In genomic region chr10:35216303-35216905, GRCh38 we compare ENCODE assay signal across 10 cellular contexts.
DNase-seq lines count a peak whose midpoint lies in the region; ATAC-seq and TF ChIP-seq lines count a peak whose summit lies in the region.
"Had no signal": no experiment of that assay in that cellular context is flagged by ENCODE, and none has a peak within 500 bp of the region (broad histone marks: within the 10 kb centered on the region; RNA-seq: fewer than 3 reads in every experiment).

No MANE protein-coding gene starts in this region.

- H3K4me3 Mint-ChIP-seq in activated CD4-positive, alpha-beta T cell treated with anti-CD3 and anti-CD28 coated beads, Interleukin-2, amount 10 ng/mL, durations not matched to agents 24 days and 14 days: peak overlapping the region; percentile 67
- no peak overlapping the region for H3K4me3 Mint-ChIP-seq in activated CD8-positive, alpha-beta T cell treated with anti-CD3 and anti-CD28 coated beads for 36 hours
- peak overlapping the region in 1 of 2 donors; percentile 35 for H3K4me3 Mint-ChIP-seq in stimulated activated naive CD8-positive, alpha-beta T cell treated with anti-CD3 and anti-CD28 coated beads, Interleukin-15, amount 100 ng/mL, for 72 hours
- H3K4me3 Mint-ChIP-seq in CD4-positive, alpha-beta T cell: no peak overlapping the region
- no peak overlapping the region for H3K4me3 Mint-ChIP-seq in Calu3 (ENCODE audit: low read depth, unreplicated experiment)
- H3K4me3 Mint-ChIP-seq: brain, T-cell had no signal

- no peaks in the 10 kb centered on the region for H3K9me3 Mint-ChIP-seq in activated CD4-positive, alpha-beta T cell treated with anti-CD3 and anti-CD28 coated beads, Interleukin-2, amount 10 ng/mL, durations not matched to agents 24 days and 14 days
- no peaks in the 10 kb centered on the region for H3K9me3 Mint-ChIP-seq in activated CD8-positive, alpha-beta T cell treated with anti-CD3 and anti-CD28 coated beads for 36 hours
- H3K9me3 Mint-ChIP-seq in stimulated activated naive CD8-positive, alpha-beta T cell treated with anti-CD3 and anti-CD28 coated beads, Interleukin-15, amount 100 ng/mL, for 72 hours: no peaks in the 10 kb centered on the region
- H3K9me3 Mint-ChIP-seq in CD4-positive, alpha-beta T cell: no peaks in the 10 kb centered on the region
- H3K9me3 Mint-ChIP-seq in Calu3 (ENCODE audit: low read depth, unreplicated experiment): no peaks in the 10 kb centered on the region
- H3K9me3 Mint-ChIP-seq: brain, T-cell had no signal

- ATAC-seq in activated CD8-positive, alpha-beta T cell treated with anti-CD3 and anti-CD28 coated beads for 36 hours: peak; percentile 56
- peak; percentile 57 to 84 (median 70) for ATAC-seq in heart right ventricle
- peak; percentile 70 for ATAC-seq in stimulated activated naive CD8-positive, alpha-beta T cell treated with anti-CD3 and anti-CD28 coated beads, Interleukin-15, amount 100 ng/mL, for 72 hours
- no peak for ATAC-seq in CD4-positive, alpha-beta T cell (ENCODE audit: poor library complexity)
- ATAC-seq: T-cell had no signal

- peak overlapping the region; percentile 88 for H3K27ac Mint-ChIP-seq in activated CD4-positive, alpha-beta T cell treated with anti-CD3 and anti-CD28 coated beads, Interleukin-2, amount 10 ng/mL, durations not matched to agents 24 days and 14 days
- peak overlapping the region; percentile 4 for H3K27ac Mint-ChIP-seq in activated CD8-positive, alpha-beta T cell treated with anti-CD3 and anti-CD28 coated beads for 36 hours
- H3K27ac Mint-ChIP-seq in stimulated activated naive CD8-positive, alpha-beta T cell treated with anti-CD3 and anti-CD28 coated beads, Interleukin-15, amount 100 ng/mL, for 72 hours: peak overlapping the region in 1 of 2 donors; percentile 15
- H3K27ac Mint-ChIP-seq in CD4-positive, alpha-beta T cell: no peak overlapping the region
- no peak overlapping the region for H3K27ac Mint-ChIP-seq in Calu3 (ENCODE audit: unreplicated experiment)
- H3K27ac Mint-ChIP-seq: T-cell had no signal

- H3K4me1 Mint-ChIP-seq in activated CD4-positive, alpha-beta T cell treated with anti-CD3 and anti-CD28 coated beads, Interleukin-2, amount 10 ng/mL, durations not matched to agents 24 days and 14 days: peaks cover 56% of the 10 kb centered on the region
- H3K4me1 Mint-ChIP-seq in activated CD8-positive, alpha-beta T cell treated with anti-CD3 and anti-CD28 coated beads for 36 hours (ENCODE audit: low read depth): peaks cover 43% of the 10 kb centered on the region
- H3K4me1 Mint-ChIP-seq in stimulated activated naive CD8-positive, alpha-beta T cell treated with anti-CD3 and anti-CD28 coated beads, Interleukin-15, amount 100 ng/mL, for 72 hours: peaks cover 51% of the 10 kb centered on the region
- H3K4me1 Mint-ChIP-seq in CD4-positive, alpha-beta T cell (ENCODE audit: low read depth): peaks cover 7% of the 10 kb centered on the region
- H3K4me1 Mint-ChIP-seq in Calu3 (ENCODE audit: low read depth, unreplicated experiment): no peaks in the 10 kb centered on the region

- intact Hi-C loops in activated CD4-positive, alpha-beta T cell treated with anti-CD3 and anti-CD28 coated beads, Interleukin-2, amount 10 ng/mL, durations not matched to agents 24 days and 14 days (cut with micrococcal nuclease): loop anchor here (1.0 to 5.0 kb wide), 3 partner anchors 8 to 559 kb away; no protein-coding TSS in a partner anchor
- intact Hi-C loops in activated CD8-positive, alpha-beta T cell treated with anti-CD3 and anti-CD28 coated beads for 36 hours (cut with micrococcal nuclease): loop anchor here (10.0 kb wide), 1 partner anchor 222 kb away; no protein-coding TSS in a partner anchor
- intact Hi-C loops in heart right ventricle (cut with DNase I): loop anchor here in 4 of 10 donors (5.0 to 10.0 kb wide), 3 partner anchors 94 to 224 kb away; no protein-coding TSS in a partner anchor
- intact Hi-C loops in CD4-positive, alpha-beta T cell (cut with DNase I, micrococcal nuclease): loop anchor here in 1 of 2 experiments (1.0 to 10.0 kb wide), 3 partner anchors 19 to 562 kb away; no protein-coding TSS in a partner anchor
- intact Hi-C loops in Calu3 (cut with micrococcal nuclease; ENCODE audit: unreplicated experiment): no loop called here

- H3K4me1 ChIP-seq in heart right ventricle: peaks cover 3 to 47% (median 28%) of the 10 kb centered on the region in 9 donors

- H3K27me3 ChIP-seq in heart right ventricle: no peaks in the 10 kb centered on the region
- no peaks in the 10 kb centered on the region for H3K27me3 ChIP-seq in CD4-positive, alpha-beta T cell (ENCODE audit: control insufficient read depth, insufficient read depth, low read length)

- no peaks in the 10 kb centered on the region for H3K9me3 ChIP-seq in heart right ventricle
- H3K9me3 ChIP-seq in CD4-positive, alpha-beta T cell (ENCODE audit: control insufficient read depth, low read length): no peaks in the 10 kb centered on the region

- TF ChIP-seq CTCF in activated CD8-positive, alpha-beta T cell treated with anti-CD3 and anti-CD28 coated beads for 36 hours (IDR thresholded peaks at IDR 0.05): no peak
- TF ChIP-seq CTCF in heart right ventricle (IDR thresholded peaks at IDR 0.05) (no peak), Calu3 (IDR thresholded peaks at IDR 0.05; ENCODE audit: unreplicated experiment) (no peak)
- no peak for TF ChIP-seq CTCF in CD4-positive, alpha-beta T cell (IDR thresholded peaks at IDR 0.05)

- no TSS peak for BruUV-seq in Calu3 (replicated peaks; lab: Mats Ljungman, UMichigan)

- CTCF ChIA-PET in activated CD8-positive, alpha-beta T cell treated with anti-CD3 and anti-CD28 coated beads for 36 hours (lab: Charles Lee): interaction anchor here (0.6 to 10.8 kb wide), 10 partner anchors 8 to 222 kb away, joined by 3 to 255 read pairs (median 12); partner anchors contain the start of gene CREM
- CTCF ChIA-PET in CD4-positive, alpha-beta T cell (lab: Charles Lee): interaction anchor here (1.8 to 4.7 kb wide), 4 partner anchors 21 to 221 kb away, joined by 5 to 30 read pairs (median 10); partner anchors contain the start of gene CREM
- CTCF ChIA-PET in Calu3 (lab: Charles Lee): interaction anchor here (1.3 kb wide), 1 partner anchor 21 kb away, joined by 6 read pairs; no protein-coding TSS in a partner anchor

- POLR2A ChIA-PET in activated CD8-positive, alpha-beta T cell treated with anti-CD3 and anti-CD28 coated beads for 36 hours (lab: Charles Lee): interaction anchor here (1.0 to 3.3 kb wide), 5 partner anchors 13 to 95 kb away, joined by 3 to 19 read pairs (median 5); partner anchors contain the start of gene CREM
- POLR2A ChIA-PET in CD4-positive, alpha-beta T cell (lab: Charles Lee): no interaction called here

- H3K36me3 Mint-ChIP-seq in activated CD4-positive, alpha-beta T cell treated with anti-CD3 and anti-CD28 coated beads, Interleukin-2, amount 10 ng/mL, durations not matched to agents 24 days and 14 days (ENCODE audit: low read depth): peaks cover 23% of the 10 kb centered on the region
- H3K36me3 Mint-ChIP-seq in activated CD8-positive, alpha-beta T cell treated with anti-CD3 and anti-CD28 coated beads for 36 hours (ENCODE audit: low read depth): peaks cover 12% of the 10 kb centered on the region
- H3K36me3 Mint-ChIP-seq in CD4-positive, alpha-beta T cell (ENCODE audit: low read depth): no peaks in the 10 kb centered on the region
- no peaks in the 10 kb centered on the region for H3K36me3 Mint-ChIP-seq in Calu3 (ENCODE audit: insufficient read depth, unreplicated experiment)

- peak; percentile 80 for DNase-seq in activated CD4-positive, alpha-beta T cell treated with anti-CD3 and anti-CD28 coated beads, Interleukin-2, amount 10 ng/mL, durations not matched to agents 24 days and 14 days
- DNase-seq in activated CD4-positive, alpha-beta T cell treated with anti-CD3 and anti-CD28 coated beads for 4 hours: no peak
- peak; percentile 56 for DNase-seq in activated CD8-positive, alpha-beta T cell treated with anti-CD3 and anti-CD28 coated beads for 36 hours
- peak; percentile 22 to 57 for DNase-seq in heart right ventricle
- DNase-seq in stimulated activated naive CD8-positive, alpha-beta T cell treated with anti-CD3 and anti-CD28 coated beads, Interleukin-15, amount 100 ng/mL, for 72 hours: peak; percentile 23 to 37
- no peak for DNase-seq in CD4-positive, alpha-beta T cell
- no peak for DNase-seq in Calu3
- no peak for DNase-seq in middle frontal gyrus (ENCODE audit: extremely low spot score, low spot score)

- no peaks in the 10 kb centered on the region for H3K27me3 Mint-ChIP-seq in activated CD4-positive, alpha-beta T cell treated with anti-CD3 and anti-CD28 coated beads, Interleukin-2, amount 10 ng/mL, durations not matched to agents 24 days and 14 days
- H3K27me3 Mint-ChIP-seq in activated CD8-positive, alpha-beta T cell treated with anti-CD3 and anti-CD28 coated beads for 36 hours: peaks cover 4% of the 10 kb centered on the region
- H3K27me3 Mint-ChIP-seq in stimulated activated naive CD8-positive, alpha-beta T cell treated with anti-CD3 and anti-CD28 coated beads, Interleukin-15, amount 100 ng/mL, for 72 hours: no peaks in the 10 kb centered on the region
- peaks cover 12% of the 10 kb centered on the region for H3K27me3 Mint-ChIP-seq in CD4-positive, alpha-beta T cell
- no peaks in the 10 kb centered on the region for H3K27me3 Mint-ChIP-seq in Calu3 (ENCODE audit: unreplicated experiment)
- H3K27me3 Mint-ChIP-seq: brain, T-cell had no signal

- H3K27ac ChIP-seq in heart right ventricle: peak overlapping the region; percentile 12 to 82 (median 76)
- H3K27ac ChIP-seq in CD4-positive, alpha-beta T cell (ENCODE audit: low read depth, low read length): no peak overlapping the region

- peaks cover 0 to 16% (median 0%) of the 10 kb centered on the region in 9 donors for H3K36me3 ChIP-seq in heart right ventricle

- peak overlapping the region in 1 of 10 donors; percentile 26 for H3K4me3 ChIP-seq in heart right ventricle

- WGBS in heart right ventricle, 2 donors: 49 to 61% methylated on average over 6 of the region's 6 CpGs

Comparison
In these comparisons a context has a peak if more than half of its experiments do, and no peak if none do; other contexts are left out.
1. DNase-seq: peak in activated CD4-positive, alpha-beta T cell treated with anti-CD3 and anti-CD28 coated beads, Interleukin-2, amount 10 ng/mL, durations not matched to agents 24 days and 14 days (single experiment), activated CD8-positive, alpha-beta T cell treated with anti-CD3 and anti-CD28 coated beads for 36 hours (single experiment), heart right ventricle (2 of 2) and stimulated activated naive CD8-positive, alpha-beta T cell treated with anti-CD3 and anti-CD28 coated beads, Interleukin-15, amount 100 ng/mL, for 72 hours (2 of 2); none in activated CD4-positive, alpha-beta T cell treated with anti-CD3 and anti-CD28 coated beads for 4 hours (0 of 2), CD4-positive, alpha-beta T cell (0 of 10), Calu3 (single experiment) and middle frontal gyrus (single experiment).
2. H3K27ac Mint-ChIP-seq: peak in activated CD4-positive, alpha-beta T cell treated with anti-CD3 and anti-CD28 coated beads, Interleukin-2, amount 10 ng/mL, durations not matched to agents 24 days and 14 days (single experiment) and activated CD8-positive, alpha-beta T cell treated with anti-CD3 and anti-CD28 coated beads for 36 hours (single experiment); none in CD4-positive, alpha-beta T cell (single experiment) and Calu3 (single experiment).